In the genomic region with DNA sequence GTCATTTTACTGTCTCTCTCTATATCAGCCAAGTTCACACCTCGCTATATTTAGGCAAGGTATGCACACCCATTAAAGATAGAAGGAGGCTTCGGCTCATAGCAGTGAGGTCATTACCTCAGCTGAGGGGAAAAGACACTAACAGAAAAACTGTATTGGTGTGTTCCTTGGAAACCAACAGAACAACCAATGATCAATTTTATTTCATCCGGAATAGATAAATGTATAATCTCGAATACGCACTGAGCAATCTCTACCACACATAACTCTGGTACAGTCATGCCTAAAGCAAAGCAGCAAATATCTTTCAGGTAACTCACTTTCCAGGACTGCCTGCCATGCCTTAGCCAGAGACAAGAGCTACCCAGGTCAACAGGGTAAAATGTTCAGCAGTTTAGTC, we compare ENCODE assay signal across 13 cellular contexts.
DNase-seq lines count a peak whose midpoint lies in the region; ATAC-seq and TF ChIP-seq lines count a peak whose summit lies in the region.
"Had no signal": no experiment of that assay in that cellular context is flagged by ENCODE, and none has a peak within 500 bp of the region (broad histone marks: within the 10 kb centered on the region; RNA-seq: fewer than 3 reads in every experiment).

No MANE protein-coding gene starts in this region.

- H3K4me2 ChIP-seq in smooth muscle cell = peak overlapping the region; percentile 53

- H3K36me3 ChIP-seq in right atrium auricular region = no peaks in the 10 kb centered on the region
- no peaks in the 10 kb centered on the region for H3K36me3 ChIP-seq in smooth muscle cell (ENCODE audit: low read depth)

- peak; percentile 55 for DNase-seq in HPDE6-E6E7 (ENCODE audit: extremely low spot score)
- DNase-seq in T1000 (lab: John Stamatoyannopoulos, UW) = peak; percentile 43
- DNase-seq in right atrium auricular region (ENCODE audit: low spot score) = no peak
- DNase-seq in smooth muscle cell (lab: John Stamatoyannopoulos, UW; ENCODE audit: unreplicated experiment) = no peak
- no peak for DNase-seq in SK-N-DZ (ENCODE audit: low spot score)
- no peak for DNase-seq in iPS-NIHi11 (ENCODE audit: low spot score)
- DNase-seq: activated CD4-positive, CD25-positive, alpha-beta regulatory T cell; endodermal cell; GDM1; NCI-H1417 treated with DMSO at 0.1 percent for 48 hours; retina had no signal

- H3K9ac ChIP-seq in smooth muscle cell (ENCODE audit: low read depth) = peak overlapping the region; percentile 44

- H3F3A ChIP-seq in smooth muscle cell (ENCODE audit: low read depth) = no peaks in the 10 kb centered on the region

- H3K27me3 ChIP-seq in right atrium auricular region (no peaks in the 10 kb centered on the region), smooth muscle cell (ENCODE audit: low read depth) (no peaks in the 10 kb centered on the region)

- WGBS in smooth muscle cell (ENCODE audit: low lambda C conversion rate) = 76% methylated on average over 5 of the region's 5 CpGs

- H3K79me2 ChIP-seq in smooth muscle cell (ENCODE audit: low read depth) = no peaks in the 10 kb centered on the region

- H4K20me1 ChIP-seq in smooth muscle cell (ENCODE audit: low read depth) = no peaks in the 10 kb centered on the region

- no peaks in the 10 kb centered on the region for H3K9me3 ChIP-seq in right atrium auricular region
- H3K9me3 ChIP-seq in smooth muscle cell (replicated peaks; ENCODE audit: low read depth) = no peaks in the 10 kb centered on the region

- peaks cover 0 to 9% of the 10 kb centered on the region in 2 donors for H3K4me1 ChIP-seq in right atrium auricular region
- H3K4me1 ChIP-seq in smooth muscle cell (ENCODE audit: low read depth) = peaks cover 6% of the 10 kb centered on the region

- H3K4me3 ChIP-seq in right atrium auricular region = no peak overlapping the region
- H3K4me3 ChIP-seq in smooth muscle cell = no peak overlapping the region

- TF ChIP-seq CTCF in right atrium auricular region (IDR thresholded peaks at IDR 0.05) = no peak
- no peak for TF ChIP-seq CTCF in smooth muscle cell (IDR thresholded peaks at IDR 0.05; ENCODE audit: borderline replicate concordance, insufficient read depth, poor library complexity, severe bottlenecking)

- no peak for ATAC-seq in HG03460 (IDR thresholded peaks at IDR 0.05; ENCODE audit: unreplicated experiment)
- ATAC-seq: activated naive CD4-positive, alpha-beta T cell treated with anti-CD3 and anti-CD28 coated beads, Interleukin-2, amount 50 U/mL, for 72 hours had no signal

- no peak overlapping the region for H2AFZ ChIP-seq in smooth muscle cell (ENCODE audit: low read depth)

- peak overlapping the region; percentile 46 to 83 for H3K27ac ChIP-seq in right atrium auricular region
- H3K27ac ChIP-seq in smooth muscle cell (ENCODE audit: low read depth) = peak overlapping the region; percentile 82

Comparison
In these comparisons a context has a peak if more than half of its experiments do, and no peak if none do; other contexts are left out.
1. DNase-seq: peak in HPDE6-E6E7 (single experiment) and T1000 (single experiment); none in right atrium auricular region (single experiment), smooth muscle cell (single experiment), SK-N-DZ (single experiment) and iPS-NIHi11 (single experiment).